19 cellular contexts compared by ENCODE assay signal in the genomic region with DNA sequence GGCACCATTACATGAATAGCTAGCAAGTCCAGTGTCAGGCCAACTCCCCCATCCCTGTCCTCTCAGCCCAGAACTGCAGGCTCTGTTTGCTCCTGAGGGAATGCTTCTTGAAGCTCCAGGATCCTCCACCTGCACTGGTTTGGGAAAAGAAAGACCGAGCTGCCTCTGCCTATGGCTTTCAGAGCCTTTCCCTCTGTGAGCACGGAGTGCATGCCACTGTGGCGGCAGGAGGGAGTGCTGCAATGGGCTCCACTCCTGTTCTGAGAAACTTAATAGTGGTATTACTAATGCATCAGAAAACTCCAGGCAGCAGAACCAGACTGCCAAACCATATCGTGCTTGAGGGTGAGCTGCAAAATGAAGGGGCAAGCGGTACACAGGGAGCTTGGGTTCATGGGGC.
A peak's percentile ranks its signal among the peaks of the same experiment; 100 is the strongest.
DNase-seq lines count a peak whose midpoint lies in the region; TF ChIP-seq lines count a peak whose summit lies in the region.
"Had no signal": no experiment of that assay in that cellular context is flagged by ENCODE, and none has a peak within 500 bp of the region (broad histone marks: within the 10 kb centered on the region; RNA-seq: fewer than 3 reads in every experiment).

No MANE protein-coding gene starts in this region.

- no peak overlapping the region for H3K27ac ChIP-seq in left ventricle myocardium inferior (replicated peaks)
- no peak overlapping the region for H3K27ac ChIP-seq in endodermal cell (ENCODE audit: low read depth, low read length)
- no peak overlapping the region for H3K27ac ChIP-seq in smooth muscle cell (ENCODE audit: low read depth)
- H3K27ac ChIP-seq: BLaER1 treated with 17β-estradiol and CSF1 and Interleukin-3, amounts not matched to agents 10 nM and 100 nM; C4-2B had no signal

- H3K9ac ChIP-seq in endodermal cell (ENCODE audit: extremely low read depth, low read length, poor library complexity, severe bottlenecking) (no peak overlapping the region), smooth muscle cell (ENCODE audit: low read depth) (no peak overlapping the region)
- H3K9ac ChIP-seq: BLaER1 treated with 17β-estradiol and CSF1 and Interleukin-3, amounts not matched to agents 10 nM and 100 nM had no signal

- no peak overlapping the region for H3K4me3 ChIP-seq in left ventricle myocardium inferior
- no peak overlapping the region for H3K4me3 ChIP-seq in endodermal cell (ENCODE audit: low read length)
- H3K4me3 ChIP-seq in smooth muscle cell, result no peak overlapping the region
- H3K4me3 ChIP-seq: BLaER1 treated with 17β-estradiol and CSF1 and Interleukin-3, amounts not matched to agents 10 nM and 100 nM had no signal

- no peak for TF ChIP-seq CTCF in left ventricle myocardium inferior (IDR thresholded peaks at IDR 0.05; ENCODE audit: borderline replicate concordance)
- no peak for TF ChIP-seq CTCF in endodermal cell (conservative IDR thresholded peaks at IDR 0.05)
- TF ChIP-seq CTCF in neural crest cell (conservative IDR thresholded peaks at IDR 0.05), result no peak
- no peak for TF ChIP-seq CTCF in smooth muscle cell (IDR thresholded peaks at IDR 0.05; ENCODE audit: borderline replicate concordance, insufficient read depth, poor library complexity, severe bottlenecking)

- no peaks in the 10 kb centered on the region for H3K36me3 Mint-ChIP-seq in endodermal cell (ENCODE audit: low read depth)
- H3K36me3 Mint-ChIP-seq in neural crest cell (ENCODE audit: low read depth), result no peaks in the 10 kb centered on the region
- H3K36me3 Mint-ChIP-seq: CD8-positive, alpha-beta T cell had no signal

- H3K9me3 ChIP-seq in left ventricle myocardium inferior (replicated peaks) (no peaks in the 10 kb centered on the region), endodermal cell (ENCODE audit: control insufficient read depth, low read length) (no peaks in the 10 kb centered on the region), smooth muscle cell (replicated peaks; ENCODE audit: low read depth) (no peaks in the 10 kb centered on the region)
- H3K9me3 ChIP-seq: BLaER1 treated with 17β-estradiol and CSF1 and Interleukin-3, amounts not matched to agents 10 nM and 100 nM; Caco-2 had no signal

- no peaks in the 10 kb centered on the region for H3K4me1 ChIP-seq in left ventricle myocardium inferior
- H3K4me1 ChIP-seq in endodermal cell (ENCODE audit: control insufficient read depth, insufficient read depth, low read length), result peaks cover 8% of the 10 kb centered on the region
- no peaks in the 10 kb centered on the region for H3K4me1 ChIP-seq in smooth muscle cell (ENCODE audit: low read depth)
- H3K4me1 ChIP-seq: BLaER1 treated with 17β-estradiol and CSF1 and Interleukin-3, amounts not matched to agents 10 nM and 100 nM; Caco-2 had no signal

- peaks cover 12% of the 10 kb centered on the region for H3K4me1 Mint-ChIP-seq in endodermal cell
- H3K4me1 Mint-ChIP-seq in neural crest cell, result peaks cover 9% of the 10 kb centered on the region
- H3K4me1 Mint-ChIP-seq: B cell had no signal

- H3K36me3 ChIP-seq in left ventricle myocardium inferior, result no peaks in the 10 kb centered on the region
- no peaks in the 10 kb centered on the region for H3K36me3 ChIP-seq in endodermal cell (ENCODE audit: control insufficient read depth, insufficient read depth, low read length)
- no peaks in the 10 kb centered on the region for H3K36me3 ChIP-seq in smooth muscle cell (ENCODE audit: low read depth)
- H3K36me3 ChIP-seq: BLaER1 treated with 17β-estradiol and CSF1 and Interleukin-3, amounts not matched to agents 10 nM and 100 nM had no signal

- H3F3A ChIP-seq in smooth muscle cell (ENCODE audit: low read depth), result no peaks in the 10 kb centered on the region

- H3K27me3 ChIP-seq in left ventricle myocardium inferior (ENCODE audit: low read depth) (peaks cover 15% of the 10 kb centered on the region), endodermal cell (ENCODE audit: control insufficient read depth, insufficient read depth, low read length, poor library complexity, severe bottlenecking) (no peaks in the 10 kb centered on the region), smooth muscle cell (ENCODE audit: low read depth) (peaks cover 38% of the 10 kb centered on the region)
- H3K27me3 ChIP-seq: BLaER1 treated with 17β-estradiol and CSF1 and Interleukin-3, amounts not matched to agents 10 nM and 100 nM had no signal

- H3K27me3 Mint-ChIP-seq in endodermal cell (ENCODE audit: insufficient read depth) (peaks cover 10% of the 10 kb centered on the region), neural crest cell (ENCODE audit: low read depth) (peaks cover 3% of the 10 kb centered on the region)

- H3K27ac Mint-ChIP-seq in endodermal cell (no peak overlapping the region), neural crest cell (ENCODE audit: unreplicated experiment) (peak overlapping the region; percentile 81)
- H3K27ac Mint-ChIP-seq: B cell; CD4-positive, alpha-beta T cell; CD8-positive, alpha-beta T cell had no signal

- no peaks in the 10 kb centered on the region for H3K79me2 ChIP-seq in smooth muscle cell (ENCODE audit: low read depth)

- no peak overlapping the region for H2AFZ ChIP-seq in smooth muscle cell (ENCODE audit: low read depth)

- no peak overlapping the region for H3K4me2 ChIP-seq in smooth muscle cell
- H3K4me2 ChIP-seq: BLaER1 treated with 17β-estradiol and CSF1 and Interleukin-3, amounts not matched to agents 10 nM and 100 nM had no signal

- DNase-seq in cardiac septum (ENCODE audit: low spot score) (peak; percentile 63), left ventricle myocardium inferior (no peak), ecto neural progenitor cell (ENCODE audit: low spot score) (peak; percentile 18), endodermal cell (peak; percentile 28), neural crest cell (ENCODE audit: low read depth, low spot score) (no peak), Ammon's horn (ENCODE audit: low spot score) (no peak), smooth muscle cell (lab: John Stamatoyannopoulos, UW; ENCODE audit: unreplicated experiment) (no peak)
- DNase-seq in activated effector memory CD4-positive, alpha-beta T cell treated with anti-CD3 and anti-CD28 coated beads, Interleukin-2, amount 50 U/mL, for 16 hours, result no peak
- DNase-seq: 8988T; ACHN; Caco-2; Calu3; CD4-positive, alpha-beta T cell; CD8-positive, alpha-beta T cell; DMS79 treated with DMSO at 0.1 percent for 48 hours; GF-D8 had no signal

- H3K4me3 Mint-ChIP-seq in endodermal cell (no peak overlapping the region), neural crest cell (no peak overlapping the region)
- H3K4me3 Mint-ChIP-seq: B cell; CD4-positive, alpha-beta T cell; CD8-positive, alpha-beta T cell had no signal

- intact Hi-C loops in cardiac septum (cut with DNase I), result no loop called here
- intact Hi-C loops in left ventricle myocardium inferior (cut with micrococcal nuclease), result no loop called here

- no peaks in the 10 kb centered on the region for H3K9me3 Mint-ChIP-seq in endodermal cell
- no peaks in the 10 kb centered on the region for H3K9me3 Mint-ChIP-seq in neural crest cell
- H3K9me3 Mint-ChIP-seq: CD4-positive, alpha-beta T cell; CD8-positive, alpha-beta T cell had no signal

- WGBS in endodermal cell (ENCODE audit: insufficient coverage in 1 of 2, insufficient read length in 1 of 2), 2 experiments, result 89 to 100% methylated on average over 1 to 5 of the region's 5 CpGs
- WGBS in smooth muscle cell (ENCODE audit: low lambda C conversion rate), result 94% methylated on average over 5 of the region's 5 CpGs

- H4K20me1 ChIP-seq in smooth muscle cell (ENCODE audit: low read depth), result no peaks in the 10 kb centered on the region
- H4K20me1 ChIP-seq: BLaER1 treated with 17β-estradiol and CSF1 and Interleukin-3, amounts not matched to agents 10 nM and 100 nM had no signal

Comparison
In these comparisons a context has a peak if more than half of its experiments do, and no peak if none do; other contexts are left out.
1. DNase-seq: peak in cardiac septum (single experiment), ecto neural progenitor cell (single experiment) and endodermal cell (single experiment); none in left ventricle myocardium inferior (single experiment), neural crest cell (single experiment), Ammon's horn (single experiment), activated effector memory CD4-positive, alpha-beta T cell treated with anti-CD3 and anti-CD28 coated beads, Interleukin-2, amount 50 U/mL, for 16 hours (single experiment) and smooth muscle cell (single experiment).